Comparison of ENCODE assay signal across 7 cellular contexts in genomic region chr1:40668769-40669525, GRCh38. TPM values are rescaled to one million over a fixed set of nuclear protein-coding genes. Genes with fewer than 3 reads are reported as not detected.
DNase-seq lines count a peak whose midpoint lies in the region; ATAC-seq and TF ChIP-seq lines count a peak whose summit lies in the region.

No MANE protein-coding gene starts in this region.

- no peaks in the 10 kb centered on the region for H3K27me3 ChIP-seq in kidney epithelial cell (ENCODE audit: control insufficient read depth, insufficient read depth, low read length)

- peak; percentile 56 for ATAC-seq in GM18511 (IDR thresholded peaks at IDR 0.05; ENCODE audit: unreplicated experiment)
- peak; percentile 60 for ATAC-seq in HG03135 (IDR thresholded peaks at IDR 0.05; ENCODE audit: unreplicated experiment)
- ATAC-seq in central memory CD8-positive, alpha-beta T cell (replicated peaks; ENCODE audit: extremely low read depth, poor library complexity, severe bottlenecking) = peak; percentile 62

- H3K4me3 ChIP-seq in kidney epithelial cell (ENCODE audit: low read depth, low read length) = no peak overlapping the region

- peak overlapping the region; percentile 25 for H3K4me3 Mint-ChIP-seq in central memory CD8-positive, alpha-beta T cell

- H3K9me3 Mint-ChIP-seq in central memory CD8-positive, alpha-beta T cell = no peaks in the 10 kb centered on the region

- H3K4me1 Mint-ChIP-seq in central memory CD8-positive, alpha-beta T cell = peaks cover 12% of the 10 kb centered on the region

- H3K27me3 Mint-ChIP-seq in central memory CD8-positive, alpha-beta T cell = no peaks in the 10 kb centered on the region

- H3K27ac Mint-ChIP-seq in central memory CD8-positive, alpha-beta T cell (ENCODE audit: low read depth) = no peak overlapping the region

- no peaks in the 10 kb centered on the region for H3K36me3 ChIP-seq in kidney epithelial cell (ENCODE audit: control insufficient read depth, insufficient read depth, low read length)

- DNase-seq in NCI-H345 treated with DMSO at 0.1 percent for 48 hours (lab: John Stamatoyannopoulos, UW; ENCODE audit: unreplicated experiment) (peak; percentile 59), kidney epithelial cell (ENCODE audit: low read depth) (no peak)
- peak; percentile 92 for DNase-seq in activated CD4-positive, CD25-positive, alpha-beta regulatory T cell treated with anti-CD3 and anti-CD28 coated beads, Interleukin-2, amount 50 U/mL, for 72 hours
- peak; percentile 68 to 84 for DNase-seq in central memory CD8-positive, alpha-beta T cell (ENCODE audit: low spot score in 2 of 2)
- peak; percentile 89 to 92 for DNase-seq in stimulated activated CD4-positive, alpha-beta T cell treated with anti-CD3 and anti-CD28 coated beads, Interleukin-2, amount 100 ng/mL, for 24 hours

- no peaks in the 10 kb centered on the region for H3K36me3 Mint-ChIP-seq in central memory CD8-positive, alpha-beta T cell (ENCODE audit: insufficient read depth)

- TF ChIP-seq CTCF in kidney epithelial cell (IDR thresholded peaks at IDR 0.05; ENCODE audit: insufficient read depth, low read length, poor library complexity, severe bottlenecking) = peak; percentile 96

RNA-seq across cellular contexts. Expression of gene RIMS3, which starts 3.5 kb away (rescaled TPM):
- 2.9 and 3.2 TPM in 2 replicates for total RNA-seq in kidney epithelial cell

RNA-seq across cellular contexts. Expression of gene NFYC, which starts 22.6 kb away (rescaled TPM):
- total RNA-seq in kidney epithelial cell = 44.0 and 44.4 TPM in 2 replicates
